Comparison of ENCODE assay signal across 21 cellular contexts in the genomic region with DNA sequence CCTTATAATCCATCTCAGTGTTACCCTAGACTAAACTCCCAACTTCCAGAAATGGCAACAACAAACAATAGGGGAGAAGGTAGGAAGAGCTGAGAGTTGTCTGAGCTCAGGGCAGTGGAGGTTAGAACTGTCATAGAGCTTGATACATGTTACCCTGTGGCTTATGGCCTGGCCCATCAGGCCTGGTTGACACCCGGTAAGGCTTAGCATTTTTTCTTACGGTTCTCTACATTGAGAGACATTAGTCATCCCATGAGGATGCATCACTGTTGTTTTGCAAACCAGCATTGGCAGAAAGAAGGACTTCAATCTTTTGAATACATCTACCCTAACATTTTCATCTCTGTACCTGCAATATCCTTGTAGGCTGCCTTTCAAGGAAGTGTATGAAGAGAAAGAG.
DNase-seq lines count a peak whose midpoint lies in the region; ATAC-seq lines count a peak whose summit lies in the region.
"Had no signal": no experiment of that assay in that cellular context is flagged by ENCODE, and none has a peak within 500 bp of the region (broad histone marks: within the 10 kb centered on the region; RNA-seq: fewer than 3 reads in every experiment).

No MANE protein-coding gene starts in this region.

- H3K27me3 Mint-ChIP-seq in central memory CD8-positive, alpha-beta T cell = no peaks in the 10 kb centered on the region
- H3K27me3 Mint-ChIP-seq: CD4-positive, CD25-positive, alpha-beta regulatory T cell had no signal

- no peak overlapping the region for H3K4me3 Mint-ChIP-seq in central memory CD8-positive, alpha-beta T cell
- H3K4me3 Mint-ChIP-seq: CD4-positive, CD25-positive, alpha-beta regulatory T cell; HFFc6 had no signal

- H3K27ac Mint-ChIP-seq in central memory CD8-positive, alpha-beta T cell (ENCODE audit: low read depth) = peak overlapping the region; percentile 3
- H3K27ac Mint-ChIP-seq: CD4-positive, CD25-positive, alpha-beta regulatory T cell; HFFc6 had no signal

- DNase-seq in ELR (ENCODE audit: low read depth) = peak; percentile 15
- peak; percentile 2 for DNase-seq in M059J (ENCODE audit: low read depth)
- DNase-seq in central memory CD8-positive, alpha-beta T cell (ENCODE audit: low spot score in 2 of 2) = no peak
- DNase-seq in kidney tubule cell (ENCODE audit: low spot score) = peak; percentile 2
- no peak for DNase-seq in D341Med (ENCODE audit: low spot score)
- DNase-seq in SK-N-DZ (ENCODE audit: low spot score) = no peak
- no peak for DNase-seq in NCI-H2171 (lab: John Stamatoyannopoulos, UW)
- DNase-seq: BE2C; Caco-2; DMS153; HFFc6; Karpas-422; NCI-H1105; NCI-H1694; NCI-H510A; NCI-H748 treated with DMSO at 0.1 percent for 48 hours; NK-92 treated with Interleukin-12 subunit alpha and Interleukin-12 subunit beta, amount 100 ng/mL, for 24 hours; SHP77 had no signal

- no peak for ATAC-seq in central memory CD8-positive, alpha-beta T cell (replicated peaks; ENCODE audit: extremely low read depth, poor library complexity, severe bottlenecking)
- no peak for ATAC-seq in HG03520 (IDR thresholded peaks at IDR 0.05; ENCODE audit: unreplicated experiment)
- ATAC-seq: SK-N-SH treated with all-trans-retinoic acid at 6 μM for 48 hours had no signal

- peaks cover 16% of the 10 kb centered on the region for H3K36me3 Mint-ChIP-seq in central memory CD8-positive, alpha-beta T cell (ENCODE audit: insufficient read depth)

- no peaks in the 10 kb centered on the region for H3K9me3 Mint-ChIP-seq in central memory CD8-positive, alpha-beta T cell
- H3K9me3 Mint-ChIP-seq: CD4-positive, CD25-positive, alpha-beta regulatory T cell; HFFc6 had no signal

- no peaks in the 10 kb centered on the region for H3K4me1 Mint-ChIP-seq in central memory CD8-positive, alpha-beta T cell

Comparison
In these comparisons a context has a peak if more than half of its experiments do, and no peak if none do; other contexts are left out.
1. DNase-seq: peak in ELR (single experiment), M059J (single experiment) and kidney tubule cell (single experiment); none in central memory CD8-positive, alpha-beta T cell (0 of 2), D341Med (single experiment), SK-N-DZ (single experiment) and NCI-H2171 (single experiment).